Comparison of ENCODE assay signal across 27 cellular contexts in genomic region chr22:43885786-43886185, GRCh38. TPM values are rescaled to one million over a fixed set of nuclear protein-coding genes. Genes with fewer than 3 reads are reported as not detected.
"Had no signal": no experiment of that assay in that cellular context is flagged by ENCODE, and none has a peak within 500 bp of the region (broad histone marks: within the 10 kb centered on the region; RNA-seq: fewer than 3 reads in every experiment).

No MANE protein-coding gene starts in this region.

- FAIRE-seq: bronchial epithelial cell, TTC549 had no signal

- H3K27ac Mint-ChIP-seq: activated CD8-positive, alpha-beta T cell treated with anti-CD3 and anti-CD28 coated beads for 36 hours; activated naive CD8-positive, alpha-beta T cell; activated naive CD8-positive, alpha-beta T cell treated with anti-CD3 and anti-CD28 coated beads, Interleukin-2, amount 50 U/mL, for 24 hours; activated T-helper 1 cell treated with anti-CD3 and anti-CD28 coated beads, Interleukin-12 subunit alpha, Interleukin-12 subunit beta, Interleukin-2, Interleukin-4 antibody, amounts not matched to agents 30 ng/mL and 10 ng/mL and 1 ng/mL, durations not matched to agents 14 hours and 24 hours and 36 hours; brain had no signal

- H3K4me1 Mint-ChIP-seq: activated CD4-positive, alpha-beta T cell treated with anti-CD3 and anti-CD28 coated beads, Interleukin-2, amount 10 ng/mL, durations not matched to agents 24 days and 14 days; activated naive CD8-positive, alpha-beta T cell treated with anti-CD3 and anti-CD28 coated beads, Interleukin-2, amount 50 U/mL, for 24 hours; brain had no signal

- DNase-seq: activated CD4-positive, alpha-beta T cell treated with anti-CD3 and anti-CD28 coated beads, Interleukin-2, amount 10 ng/mL, durations not matched to agents 24 days and 14 days; activated CD4-positive, alpha-beta T cell treated with anti-CD3 and anti-CD28 coated beads, Interleukin-2, amount 50 U/mL, for 4 hours; activated CD8-positive, alpha-beta T cell treated with anti-CD3 and anti-CD28 coated beads for 36 hours; activated naive CD8-positive, alpha-beta T cell treated with anti-CD3 and anti-CD28 coated beads, Interleukin-2, amount 50 U/mL, for 24 hours; activated T-cell treated with anti-CD3 and anti-CD28 coated beads, Interleukin-2, amount 50 U/mL, for 1 hour; central memory CD4-positive, alpha-beta T cell; NCI-H1092 treated with DMSO at 0.1 percent for 48 hours; NCI-H1417 treated with DMSO at 0.1 percent for 48 hours; NCI-H187 treated with DMSO at 0.1 percent for 48 hours; NCI-H2081; NCI-H226; NCI-H446 treated with DMSO at 0.1 percent for 48 hours; NCI-H524; SHP77; SJCRH30; T1000 had no signal

- H3K9me3 ChIP-seq: SJCRH30 had no signal

- H3K4me3 Mint-ChIP-seq: activated CD4-positive, alpha-beta T cell treated with anti-CD3 and anti-CD28 coated beads, Interleukin-2, amount 10 ng/mL, durations not matched to agents 24 days and 14 days; activated CD8-positive, alpha-beta T cell treated with anti-CD3 and anti-CD28 coated beads for 36 hours; activated naive CD8-positive, alpha-beta T cell; activated naive CD8-positive, alpha-beta T cell treated with anti-CD3 and anti-CD28 coated beads, Interleukin-2, amount 50 U/mL, for 24 hours; activated T-helper 1 cell treated with anti-CD3 and anti-CD28 coated beads, Interleukin-12 subunit alpha, Interleukin-12 subunit beta, Interleukin-2, Interleukin-4 antibody, amounts not matched to agents 30 ng/mL and 10 ng/mL and 1 ng/mL, durations not matched to agents 14 hours and 24 hours and 36 hours; brain had no signal

- H3K4me1 ChIP-seq: SJCRH30 had no signal

- ATAC-seq: activated naive CD8-positive, alpha-beta T cell treated with anti-CD3 and anti-CD28 coated beads, Interleukin-2, amount 50 U/mL, for 24 hours had no signal

- H3K4me3 ChIP-seq: SJCRH30, SK-N-MC had no signal

- H3K36me3 ChIP-seq: SJCRH30 had no signal

- H3K9me3 Mint-ChIP-seq: activated CD4-positive, alpha-beta T cell treated with anti-CD3 and anti-CD28 coated beads, Interleukin-2, amount 10 ng/mL, durations not matched to agents 24 days and 14 days; activated CD8-positive, alpha-beta T cell treated with anti-CD3 and anti-CD28 coated beads for 36 hours; activated naive CD8-positive, alpha-beta T cell treated with anti-CD3 and anti-CD28 coated beads, Interleukin-2, amount 50 U/mL, for 24 hours; activated T-helper 1 cell treated with anti-CD3 and anti-CD28 coated beads, Interleukin-12 subunit alpha, Interleukin-12 subunit beta, Interleukin-2, Interleukin-4 antibody, amounts not matched to agents 30 ng/mL and 10 ng/mL and 1 ng/mL, durations not matched to agents 14 hours and 24 hours and 36 hours had no signal

- H3K36me3 Mint-ChIP-seq: activated naive CD8-positive, alpha-beta T cell; brain had no signal

- H3K27ac ChIP-seq: SJCRH30, SK-N-MC had no signal

RNA-seq across cellular contexts. Expression of gene PNPLA5, which starts 6.0 kb away (rescaled TPM):
- total RNA-seq: activated CD4-positive, alpha-beta T cell treated with anti-CD3 and anti-CD28 coated beads, Interleukin-2, amount 10 ng/mL, durations not matched to agents 24 days and 14 days; activated CD8-positive, alpha-beta memory T cell treated with anti-CD3 and anti-CD28 coated beads for 36 hours; activated CD8-positive, alpha-beta T cell treated with anti-CD3 and anti-CD28 coated beads for 36 hours; activated T-helper 1 cell treated with anti-CD3 and anti-CD28 coated beads, Interleukin-12 subunit alpha, Interleukin-12 subunit beta, Interleukin-2, Interleukin-4 antibody, amounts not matched to agents 30 ng/mL and 10 ng/mL and 1 ng/mL, durations not matched to agents 14 hours and 24 hours and 36 hours; bronchial epithelial cell; RPMI7951; SJCRH30; T-helper 1 cell treated with Interleukin-12 subunit alpha and Interleukin-12 subunit beta and Interleukin-4 antibody, amounts not matched to agents 30 ng/mL and 1 ng/mL, for 36 hours; T-helper 2 cell treated with Interferon-gamma antibody and Interleukin-4, amounts not matched to agents 100 ng/mL and 5 ng/mL, for 36 hours had no signal

RNA-seq across cellular contexts. Expression of gene SULT4A1, which starts 23.5 kb away (rescaled TPM):
- total RNA-seq: activated CD4-positive, alpha-beta T cell treated with anti-CD3 and anti-CD28 coated beads, Interleukin-2, amount 10 ng/mL, durations not matched to agents 24 days and 14 days; activated CD8-positive, alpha-beta memory T cell treated with anti-CD3 and anti-CD28 coated beads for 36 hours; activated CD8-positive, alpha-beta T cell treated with anti-CD3 and anti-CD28 coated beads for 36 hours; activated T-helper 1 cell treated with anti-CD3 and anti-CD28 coated beads, Interleukin-12 subunit alpha, Interleukin-12 subunit beta, Interleukin-2, Interleukin-4 antibody, amounts not matched to agents 30 ng/mL and 10 ng/mL and 1 ng/mL, durations not matched to agents 14 hours and 24 hours and 36 hours; M059J; RPMI7951; SJCRH30; T-helper 1 cell treated with Interleukin-12 subunit alpha and Interleukin-12 subunit beta and Interleukin-4 antibody, amounts not matched to agents 30 ng/mL and 1 ng/mL, for 36 hours; T-helper 2 cell treated with Interferon-gamma antibody and Interleukin-4, amounts not matched to agents 100 ng/mL and 5 ng/mL, for 36 hours had no signal
